17 cellular contexts compared by ENCODE assay signal in genomic region chr1:51410568-51411460, GRCh38.
A peak's percentile ranks its signal among the peaks of the same experiment; 100 is the strongest.
DNase-seq lines count a peak whose midpoint lies in the region; ATAC-seq, FAIRE-seq and TF ChIP-seq lines count a peak whose summit lies in the region.
"Had no signal": no experiment of that assay in that cellular context is flagged by ENCODE, and none has a peak within 500 bp of the region (broad histone marks: within the 10 kb centered on the region; RNA-seq: fewer than 3 reads in every experiment).

No MANE protein-coding gene starts in this region.

- peaks cover 56% of the 10 kb centered on the region for H3K79me2 ChIP-seq in GM23338 (replicated peaks; ENCODE audit: insufficient read depth)
- H3K79me2 ChIP-seq in GM12878 (ENCODE audit: control insufficient read depth, insufficient read depth, low read length), result no peaks in the 10 kb centered on the region
- H3K79me2 ChIP-seq in osteoblast (ENCODE audit: insufficient read depth, low read length), result no peaks in the 10 kb centered on the region

- peak; percentile 11 for DNase-seq in GM03348 (ENCODE audit: low spot score)
- DNase-seq in GM23338 (ENCODE audit: low spot score), result peak; percentile 21
- DNase-seq in GM12878 (ENCODE audit: low read depth, low spot score), result no peak
- peak; percentile 63 for DNase-seq in osteoblast (ENCODE audit: insufficient read length, low spot score, missing footprints)
- no peak for DNase-seq in stimulated activated naive CD4-positive, alpha-beta T cell (lab: John Stamatoyannopoulos, UW)
- DNase-seq in tibial nerve (ENCODE audit: low spot score in 2 of 2), result no peak
- no peak for DNase-seq in stimulated activated naive CD8-positive, alpha-beta T cell treated with anti-CD3 and anti-CD28 coated beads, Interleukin-15, Interleukin-2, amounts not matched to agents 100 U/mL and 50 U/mL, for 24 hours
- DNase-seq: activated gamma-delta T cell treated with Interleukin-2 at 50 U/mL for 16 hours; CD4-positive, alpha-beta T cell; central memory CD4-positive, alpha-beta T cell; GDM1; Kasumi-1; natural killer cell; NCI-H146; NCI-H526 had no signal

- TF ChIP-seq RAD21 in GM12878 (IDR thresholded peaks at IDR 0.05; ENCODE audit: insufficient read depth, low read depth, low read length), result no peak

- H3K9me2 ChIP-seq in GM23338 (ENCODE audit: insufficient read depth), result no peaks in the 10 kb centered on the region

- no peak overlapping the region for H3K9ac ChIP-seq in GM12878 (ENCODE audit: control insufficient read depth, insufficient read depth, low read length)

- no peaks in the 10 kb centered on the region for H3F3A ChIP-seq in GM23338 (replicated peaks; ENCODE audit: low read depth)

- intact Hi-C loops in GM12878 (cut with micrococcal nuclease; ENCODE audit: unreplicated experiment), result no loop called here

- POLR2A ChIA-PET in GM12878 (lab: Charles Lee), result interaction anchor here (0.7 to 1.1 kb wide), 2 partner anchors 77 to 102 kb away, joined by 3 read pairs; no protein-coding TSS in a partner anchor

- FAIRE-seq in GM12878 (lab: Jason Lieb, UNC), result no peak

- ATAC-seq in GM23338 (no peak), GM12878 (peak; percentile 69), HG03520 (IDR thresholded peaks at IDR 0.05; ENCODE audit: unreplicated experiment) (no peak)
- no peak for ATAC-seq in stimulated activated naive CD8-positive, alpha-beta T cell treated with anti-CD3 and anti-CD28 coated beads, Interleukin-15, Interleukin-2, amounts not matched to agents 100 U/mL and 50 U/mL, for 24 hours
- ATAC-seq: natural killer cell, sciatic nerve had no signal

- BruUV-seq in GM12878 (replicated peaks; lab: Mats Ljungman, UMichigan), result no TSS peak

- no peak overlapping the region for H3K27ac Mint-ChIP-seq in GM23338
- H3K27ac Mint-ChIP-seq: CD4-positive, alpha-beta T cell; natural killer cell had no signal

- TF ChIP-seq POLR2A in GM12878 (IDR thresholded peaks at IDR 0.05; ENCODE audit: low read depth, low read length) (no peak), tibial nerve (IDR thresholded peaks at IDR 0.05) (no peak)

- TF ChIP-seq EP300 in GM12878 (IDR thresholded peaks at IDR 0.05; ENCODE audit: borderline replicate concordance in 1 of 2, control insufficient read depth in 1 of 2, low read depth in 2 of 2, low read length in 2 of 2), result no peak
- no peak for TF ChIP-seq EP300 in tibial nerve (IDR thresholded peaks at IDR 0.05)

- H3K9me3 ChIP-seq in GM12878 (replicated peaks; ENCODE audit: control insufficient read depth, insufficient read depth, low read length) (no peaks in the 10 kb centered on the region), osteoblast (ENCODE audit: low read depth, low read length) (no peaks in the 10 kb centered on the region), tibial nerve (no peaks in the 10 kb centered on the region)

- no peaks in the 10 kb centered on the region for H3K27me3 ChIP-seq in GM23338 (ENCODE audit: insufficient read depth)
- no peaks in the 10 kb centered on the region for H3K27me3 ChIP-seq in GM12878 (replicated peaks in 1 of 2; ENCODE audit: control insufficient read depth in 2 of 2, insufficient read depth in 2 of 2, low read length in 1 of 2)
- H3K27me3 ChIP-seq in osteoblast (ENCODE audit: insufficient read depth, low read length), result no peaks in the 10 kb centered on the region
- H3K27me3 ChIP-seq in tibial nerve, result no peaks in the 10 kb centered on the region

- peaks cover 51% of the 10 kb centered on the region for H3K36me3 Mint-ChIP-seq in GM23338 (ENCODE audit: low read depth)

- no peak overlapping the region for H2AFZ ChIP-seq in GM23338
- no peak overlapping the region for H2AFZ ChIP-seq in GM12878 (ENCODE audit: control insufficient read depth, low read depth, low read length)
- no peak overlapping the region for H2AFZ ChIP-seq in osteoblast (ENCODE audit: low read length)

- no peak for TF ChIP-seq CTCF in GM23338 (conservative IDR thresholded peaks at IDR 0.05; ENCODE audit: low read depth in 2 of 2)
- no peak for TF ChIP-seq CTCF in GM12878 (IDR thresholded peaks at IDR 0.05 in 2 of 3, conservative IDR thresholded peaks at IDR 0.05 in 1 of 3; ENCODE audit: control insufficient read depth in 2 of 3, extremely low read depth in 1 of 3, insufficient read depth in 1 of 3, low read depth in 3 of 3, low read length in 3 of 3)
- no peak for TF ChIP-seq CTCF in osteoblast (IDR thresholded peaks at IDR 0.05; ENCODE audit: extremely low read depth, low read depth, low read length)
- TF ChIP-seq CTCF in tibial nerve (IDR thresholded peaks at IDR 0.05), result no peak

- H3K36me3 ChIP-seq in GM23338 (ENCODE audit: insufficient read depth), result peaks cover 32% of the 10 kb centered on the region
- H3K36me3 ChIP-seq in GM12878 (ENCODE audit: control insufficient read depth in 2 of 2, insufficient read depth in 2 of 2, low read length in 1 of 2), result peaks cover 8 to 25% of the 10 kb centered on the region in 2 experiments; a peak in 3 of 4 replicates
- H3K36me3 ChIP-seq in osteoblast (ENCODE audit: insufficient read depth, low read length), result peaks cover 23% of the 10 kb centered on the region
- H3K36me3 ChIP-seq in tibial nerve, result peaks cover 0 to 53% (median 13%) of the 10 kb centered on the region in 3 donors

- H4K20me1 ChIP-seq in GM23338 (replicated peaks; ENCODE audit: insufficient read depth) (no peaks in the 10 kb centered on the region; the same call in 1 of the 2 replicates), GM12878 (ENCODE audit: control insufficient read depth, insufficient read depth) (no peaks in the 10 kb centered on the region), osteoblast (ENCODE audit: insufficient read depth, low read length) (no peaks in the 10 kb centered on the region)

- no peak overlapping the region for H3K4me3 Mint-ChIP-seq in GM23338
- H3K4me3 Mint-ChIP-seq: CD4-positive, alpha-beta T cell; natural killer cell had no signal

- no peak overlapping the region for H3K4me3 ChIP-seq in GM23338
- no peak overlapping the region for H3K4me3 ChIP-seq in GM12878
- no peak overlapping the region for H3K4me3 ChIP-seq in osteoblast (ENCODE audit: insufficient read depth, low read length)
- H3K4me3 ChIP-seq in tibial nerve, result no peak overlapping the region

- H3K27ac ChIP-seq in GM23338 (ENCODE audit: low read depth) (no peak overlapping the region), GM12878 (ENCODE audit: control insufficient read depth, insufficient read depth) (no peak overlapping the region), osteoblast (ENCODE audit: low read depth, low read length) (no peak overlapping the region), tibial nerve (no peak overlapping the region)

- no peaks in the 10 kb centered on the region; the same call in 2 of the 3 replicates for H3K4me1 Mint-ChIP-seq in GM23338

- H3K4me1 ChIP-seq in GM23338 (ENCODE audit: insufficient read depth), result no peaks in the 10 kb centered on the region
- peaks cover 5% of the 10 kb centered on the region for H3K4me1 ChIP-seq in GM12878 (ENCODE audit: control insufficient read depth, insufficient read depth, low read length)
- no peaks in the 10 kb centered on the region for H3K4me1 ChIP-seq in osteoblast (ENCODE audit: insufficient read depth, low read length)
- no peaks in the 10 kb centered on the region for H3K4me1 ChIP-seq in tibial nerve

- H3K27me3 Mint-ChIP-seq in GM23338 (ENCODE audit: insufficient read depth, low read depth, poor library complexity), result peaks cover 5% of the 10 kb centered on the region
- H3K27me3 Mint-ChIP-seq: CD4-positive, alpha-beta T cell had no signal

- in situ Hi-C loops in GM12878 (cut with MboI), result no loop called here

- CTCF ChIA-PET in GM12878 (lab: Yijun Ruan, JAX), result interaction anchor here (1.0 to 1.5 kb wide), 2 partner anchors 11 to 124 kb away, joined by 3 read pairs; no protein-coding TSS in a partner anchor

- no peaks in the 10 kb centered on the region for H3K9me3 Mint-ChIP-seq in GM23338
- H3K9me3 Mint-ChIP-seq: natural killer cell had no signal

- RAD21 ChIA-PET in GM12878 (lab: Charles Lee; ENCODE audit: unreplicated experiment), result interaction anchor here (0.8 kb wide), 1 partner anchor 8 kb away, joined by 3 read pairs; no protein-coding TSS in a partner anchor

- SMC1A ChIA-PET in GM12878 (lab: Charles Lee; ENCODE audit: uncharacterized antibody, unreplicated experiment), result interaction anchor here (0.8 to 1.4 kb wide), 4 partner anchors 19 to 110 kb away, joined by 3 to 7 read pairs (median 4); no protein-coding TSS in a partner anchor

- 13% methylated on average over 5 of the region's 5 CpGs for WGBS in GM12878 (ENCODE audit: insufficient coverage, insufficient replicate concordance, low lambda C conversion rate, missing lambda C conversion rate)
- WGBS in tibial nerve, 2 donors, result 76% methylated on average over 5 of the region's 5 CpGs

- no peak overlapping the region for H3K4me2 ChIP-seq in GM23338
- no peak overlapping the region for H3K4me2 ChIP-seq in GM12878 (ENCODE audit: control insufficient read depth, insufficient read depth)
- no peak overlapping the region for H3K4me2 ChIP-seq in osteoblast (ENCODE audit: insufficient read depth, low read length)

TF ChIP-seq in GM23338, 12 proteins besides CTCF, POLR2A, EP300 and RAD21 (continues in another document):
- no peak for TF ChIP-seq EZH2 (IDR thresholded peaks at IDR 0.05; ENCODE audit: low read depth, unreplicated experiment)
- TF ChIP-seq CREB1 (CRISPR knock-in tag; IDR thresholded peaks at IDR 0.05; ENCODE audit: low read depth), result no peak
- no peak for TF ChIP-seq ETS1 (IDR thresholded peaks at IDR 0.05)
- no peak for TF ChIP-seq NANOG (IDR thresholded peaks at IDR 0.05; ENCODE audit: borderline replicate concordance)

Comparison
In these comparisons a context has a peak if more than half of its experiments do, and no peak if none do; other contexts are left out.
1. DNase-seq: peak in GM03348 (single experiment), GM23338 (single experiment) and osteoblast (single experiment); none in GM12878 (single experiment), stimulated activated naive CD4-positive, alpha-beta T cell (0 of 6), tibial nerve (0 of 2) and stimulated activated naive CD8-positive, alpha-beta T cell treated with anti-CD3 and anti-CD28 coated beads, Interleukin-15, Interleukin-2, amounts not matched to agents 100 U/mL and 50 U/mL, for 24 hours (single experiment).